In the genomic region with DNA sequence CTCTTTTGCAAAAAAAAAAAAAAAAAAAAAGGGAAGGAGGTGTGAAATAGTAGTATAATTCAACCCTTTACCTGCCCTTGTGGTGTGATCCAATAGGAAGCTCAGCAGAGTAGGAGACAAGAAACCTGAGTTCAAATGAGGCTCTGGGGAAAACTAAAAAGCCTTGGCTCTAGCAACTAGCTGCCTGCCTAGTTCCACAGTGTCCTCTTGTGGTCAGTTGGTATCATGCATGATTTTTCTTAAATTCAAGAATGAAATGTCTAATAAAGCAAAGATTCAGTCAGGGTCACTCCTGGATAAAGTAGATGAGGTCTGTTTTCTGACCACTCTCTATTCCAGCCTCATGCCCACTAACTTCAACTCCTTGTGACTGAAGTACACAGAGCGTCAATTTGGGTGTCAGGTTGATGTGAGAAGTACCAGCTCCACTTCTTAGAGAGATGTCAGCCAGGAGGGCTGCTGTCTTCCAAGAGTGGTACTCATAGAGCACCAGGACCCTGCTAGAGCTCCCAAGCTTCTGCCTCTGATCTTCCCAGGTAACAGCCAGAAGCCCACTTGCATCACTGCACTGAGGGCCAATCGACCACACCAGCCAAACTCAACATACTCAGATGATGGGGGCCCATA, we compare ENCODE assay signal across 8 cellular contexts. TPM values are rescaled to one million over a fixed set of nuclear protein-coding genes. Genes with fewer than 3 reads are reported as not detected.
DNase-seq lines count a peak whose midpoint lies in the region; ATAC-seq, FAIRE-seq and TF ChIP-seq lines count a peak whose summit lies in the region.

No MANE protein-coding gene starts in this region.

- no peaks in the 10 kb centered on the region for H3K36me3 Mint-ChIP-seq in GM23338 (ENCODE audit: low read depth)

- TF ChIP-seq CTCF in D721Med (IDR thresholded peaks at IDR 0.05; ENCODE audit: insufficient read depth, missing control alignments) (peak; percentile 94), GM23338 (conservative IDR thresholded peaks at IDR 0.05; ENCODE audit: low read depth in 2 of 2) (peak; percentile 97), adrenal gland (IDR thresholded peaks at IDR 0.05) (peak; percentile 55 to 76 (median 68))

- DNase-seq in D721Med (ENCODE audit: insufficient read length, low spot score), result peak; percentile 43
- peak; percentile 75 for DNase-seq in GM23338 (ENCODE audit: low spot score)
- peak; percentile 41 for DNase-seq in NCI-H2227 (lab: John Stamatoyannopoulos, UW; ENCODE audit: unreplicated experiment)
- peak in 2 of 7 donors; percentile 31 to 40 for DNase-seq in adrenal gland
- peak; percentile 68 for DNase-seq in kidney glomerular epithelial cell (lab: John Stamatoyannopoulos, UW)
- no peak for DNase-seq in midbrain (lab: John Stamatoyannopoulos, UW)
- no peak for DNase-seq in GF-D8 (lab: John Stamatoyannopoulos, UW)

- no peaks in the 10 kb centered on the region; the same call in 1 of the 2 replicates for H4K20me1 ChIP-seq in GM23338 (replicated peaks; ENCODE audit: insufficient read depth)

- FAIRE-seq in D721Med (lab: Jason Lieb, UNC), result no peak

- no peak for TF ChIP-seq POLR2A in adrenal gland (IDR thresholded peaks at IDR 0.05)

- H3K27me3 Mint-ChIP-seq in GM23338 (ENCODE audit: insufficient read depth, low read depth, poor library complexity), result no peaks in the 10 kb centered on the region

- H3K4me3 Mint-ChIP-seq in GM23338, result no peak overlapping the region

- H3K27ac Mint-ChIP-seq in GM23338, result no peak overlapping the region

- intact Hi-C loops in adrenal gland (cut with DNase I), result loop anchor here (10.0 kb wide), 1 partner anchor 265 kb away; no protein-coding TSS in a partner anchor

- WGBS in adrenal gland, 4 donors, result 58 to 85% (median 81%) methylated on average over 1 to 2 of the region's 2 CpGs

- H3K9me3 Mint-ChIP-seq in GM23338, result no peaks in the 10 kb centered on the region

- H2AFZ ChIP-seq in GM23338, result no peak overlapping the region

- no peaks in the 10 kb centered on the region for H3K27me3 ChIP-seq in GM23338 (ENCODE audit: insufficient read depth)
- H3K27me3 ChIP-seq in adrenal gland, result no peaks in the 10 kb centered on the region

- H3K79me2 ChIP-seq in GM23338 (replicated peaks; ENCODE audit: insufficient read depth), result no peaks in the 10 kb centered on the region

- H3K4me1 ChIP-seq in GM23338 (ENCODE audit: insufficient read depth) (no peaks in the 10 kb centered on the region), adrenal gland (replicated peaks in 1 of 2) (peaks cover 0 to 8% of the 10 kb centered on the region in 2 donors)

- H3K36me3 ChIP-seq in GM23338 (ENCODE audit: insufficient read depth), result no peaks in the 10 kb centered on the region
- H3K36me3 ChIP-seq in adrenal gland (replicated peaks in 1 of 2), result no peaks in the 10 kb centered on the region

- H3K27ac ChIP-seq in GM23338 (ENCODE audit: low read depth) (no peak overlapping the region), adrenal gland (no peak overlapping the region)

- H3K9me3 ChIP-seq in adrenal gland (replicated peaks in 1 of 3), result no peaks in the 10 kb centered on the region

- no peaks in the 10 kb centered on the region for H3F3A ChIP-seq in GM23338 (replicated peaks; ENCODE audit: low read depth)

- no peaks in the 10 kb centered on the region for H3K4me1 Mint-ChIP-seq in GM23338

- H3K4me3 ChIP-seq in GM23338 (no peak overlapping the region), adrenal gland (no peak overlapping the region)

- no peaks in the 10 kb centered on the region for H3K9me2 ChIP-seq in GM23338 (ENCODE audit: insufficient read depth)

- peak; percentile 60 for ATAC-seq in GM23338
- ATAC-seq in HG03378 (IDR thresholded peaks at IDR 0.05; ENCODE audit: unreplicated experiment), result no peak

- no peak overlapping the region for H3K4me2 ChIP-seq in GM23338

TF ChIP-seq in GM23338, 12 proteins besides CTCF, POLR2A, EP300 and RAD21 (continues in another document):
- TF ChIP-seq STAT1 (IDR thresholded peaks at IDR 0.05; ENCODE audit: unreplicated experiment) (no peak), JUNB (IDR thresholded peaks at IDR 0.05; ENCODE audit: unreplicated experiment) (no peak), CREB1 (CRISPR knock-in tag; IDR thresholded peaks at IDR 0.05; ENCODE audit: low read depth) (no peak), EZH2phosphoT487 (IDR thresholded peaks at IDR 0.05; ENCODE audit: unreplicated experiment) (no peak), ZNF114 (CRISPR knock-in tag; IDR thresholded peaks at IDR 0.05) (no peak), EZH2 (IDR thresholded peaks at IDR 0.05; ENCODE audit: low read depth, unreplicated experiment) (no peak)
- TF ChIP-seq, protein P1, sequence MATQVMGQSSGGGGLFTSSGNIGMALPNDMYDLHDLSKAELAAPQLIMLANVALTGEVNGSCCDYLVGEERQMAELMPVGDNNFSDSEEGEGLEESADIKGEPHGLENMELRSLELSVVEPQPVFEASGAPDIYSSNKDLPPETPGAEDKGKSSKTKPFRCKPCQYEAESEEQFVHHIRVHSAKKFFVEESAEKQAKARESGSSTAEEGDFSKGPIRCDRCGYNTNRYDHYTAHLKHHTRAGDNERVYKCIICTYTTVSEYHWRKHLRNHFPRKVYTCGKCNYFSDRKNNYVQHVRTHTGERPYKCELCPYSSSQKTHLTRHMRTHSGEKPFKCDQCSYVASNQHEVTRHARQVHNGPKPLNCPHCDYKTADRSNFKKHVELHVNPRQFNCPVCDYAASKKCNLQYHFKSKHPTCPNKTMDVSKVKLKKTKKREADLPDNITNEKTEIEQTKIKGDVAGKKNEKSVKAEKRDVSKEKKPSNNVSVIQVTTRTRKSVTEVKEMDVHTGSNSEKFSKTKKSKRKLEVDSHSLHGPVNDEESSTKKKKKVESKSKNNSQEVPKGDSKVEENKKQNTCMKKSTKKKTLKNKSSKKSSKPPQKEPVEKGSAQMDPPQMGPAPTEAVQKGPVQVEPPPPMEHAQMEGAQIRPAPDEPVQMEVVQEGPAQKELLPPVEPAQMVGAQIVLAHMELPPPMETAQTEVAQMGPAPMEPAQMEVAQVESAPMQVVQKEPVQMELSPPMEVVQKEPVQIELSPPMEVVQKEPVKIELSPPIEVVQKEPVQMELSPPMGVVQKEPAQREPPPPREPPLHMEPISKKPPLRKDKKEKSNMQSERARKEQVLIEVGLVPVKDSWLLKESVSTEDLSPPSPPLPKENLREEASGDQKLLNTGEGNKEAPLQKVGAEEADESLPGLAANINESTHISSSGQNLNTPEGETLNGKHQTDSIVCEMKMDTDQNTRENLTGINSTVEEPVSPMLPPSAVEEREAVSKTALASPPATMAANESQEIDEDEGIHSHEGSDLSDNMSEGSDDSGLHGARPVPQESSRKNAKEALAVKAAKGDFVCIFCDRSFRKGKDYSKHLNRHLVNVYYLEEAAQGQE (IDR thresholded peaks at IDR 0.05; ENCODE audit: unreplicated experiment), result no peak

RNA-seq across cellular contexts. Expression of gene LSM5, which starts 10.5 kb away (rescaled TPM):
- total RNA-seq in GM23338 (2014; rRNA removed; shearing (Covaris generic)), result 56.6 and 59.5 TPM in 2 replicates
- polyA plus RNA-seq in GM23338 (2016; fragmentation: Nextera tagmentation; extraction: Ambion mirVana), result 469 and 513 TPM in 2 replicates
- total RNA-seq in adrenal gland, result 10 to 100 TPM; 10.6 to 65.9 (median 41.0) TPM
- polyA plus RNA-seq in adrenal gland, result 10 to 100 TPM; 42.5 to 83.8 (median 66.6) TPM

RNA-seq across cellular contexts. Expression of gene AVL9, which starts 15.6 kb away (rescaled TPM):
- 33.8 and 35.0 TPM in 2 replicates for total RNA-seq in GM23338 (2014; rRNA removed; shearing (Covaris generic))
- 13.1 and 14.3 TPM in 2 replicates for polyA plus RNA-seq in GM23338 (2016; fragmentation: Nextera tagmentation; extraction: Ambion mirVana)
- total RNA-seq in adrenal gland, result 10 to 100 TPM; 16.7 to 53.9 (median 32.2) TPM
- 10 to 100 TPM in 2 of 3 donors, 1 to 10 TPM in 1; 8.6 to 22.4 (median 10.5) TPM for polyA plus RNA-seq in adrenal gland

Comparison
In these comparisons a context has a peak if more than half of its experiments do, and no peak if none do; other contexts are left out.
1. DNase-seq: peak in D721Med (single experiment), GM23338 (single experiment), NCI-H2227 (single experiment) and kidney glomerular epithelial cell (single experiment); none in midbrain (single experiment) and GF-D8 (single experiment).
2. Peak in every context shown above with its lines, with median percentiles within 50 percentile points of each other: CTCF ChIP-seq.